11 cellular contexts compared by ENCODE assay signal in genomic region chr13:51995677-51996551, GRCh38. TPM values are rescaled to one million over a fixed set of nuclear protein-coding genes. Genes with fewer than 3 reads are reported as not detected.
DNase-seq lines count a peak whose midpoint lies in the region; ATAC-seq and TF ChIP-seq lines count a peak whose summit lies in the region.
"Had no signal": no experiment of that assay in that cellular context is flagged by ENCODE, and none has a peak within 500 bp of the region (broad histone marks: within the 10 kb centered on the region; RNA-seq: fewer than 3 reads in every experiment).

No MANE protein-coding gene starts in this region.

- H3K27ac Mint-ChIP-seq in activated T-helper 1 cell treated with anti-CD3 and anti-CD28 coated beads, Interleukin-12 subunit alpha, Interleukin-12 subunit beta, Interleukin-2, Interleukin-4 antibody, amounts not matched to agents 30 ng/mL and 10 ng/mL and 1 ng/mL, durations not matched to agents 14 hours and 24 hours and 36 hours = no peak overlapping the region
- H3K27ac Mint-ChIP-seq: CD4-positive, alpha-beta T cell had no signal

- no peak overlapping the region for H3K27ac ChIP-seq in duodenal mucosa (ENCODE audit: low read depth, low read length)
- H3K27ac ChIP-seq: tibial nerve had no signal

- TF ChIP-seq CTCF in AG10803 (conservative IDR thresholded peaks at IDR 0.05; ENCODE audit: low read length) (no peak), mucosa of descending colon (IDR thresholded peaks at IDR 0.05) (no peak)

- peaks cover 45 to 51% of the 10 kb centered on the region in 2 donors for H3K4me1 ChIP-seq in duodenal mucosa (ENCODE audit: control insufficient read depth in 1 of 2, insufficient read depth in 2 of 2, low read length in 2 of 2)
- peaks cover 16% of the 10 kb centered on the region for H3K4me1 ChIP-seq in mucosa of descending colon (ENCODE audit: low read depth)

- ATAC-seq in mucosa of descending colon (peak; percentile 89), GM19035 (IDR thresholded peaks at IDR 0.05; ENCODE audit: unreplicated experiment) (no peak)
- ATAC-seq: PC-3 had no signal

- H3K4me3 ChIP-seq in AG10803 (ENCODE audit: low read length) (no peak overlapping the region), duodenal mucosa (ENCODE audit: low read depth in 1 of 2, low read length in 2 of 2) (peak overlapping the region; percentile 16 to 23), mucosa of descending colon (no peak overlapping the region)
- H3K4me3 ChIP-seq: tibial nerve had no signal

- H3K4me3 Mint-ChIP-seq in activated T-helper 1 cell treated with anti-CD3 and anti-CD28 coated beads, Interleukin-12 subunit alpha, Interleukin-12 subunit beta, Interleukin-2, Interleukin-4 antibody, amounts not matched to agents 30 ng/mL and 10 ng/mL and 1 ng/mL, durations not matched to agents 14 hours and 24 hours and 36 hours = no peak overlapping the region
- H3K4me3 Mint-ChIP-seq: CD4-positive, alpha-beta T cell had no signal

- H3K27me3 ChIP-seq in duodenal mucosa (ENCODE audit: control insufficient read depth in 1 of 2, insufficient read depth in 2 of 2, low read length in 2 of 2) = peaks cover 0 to 3% of the 10 kb centered on the region in 2 donors
- H3K27me3 ChIP-seq: tibial nerve had no signal

- no peaks in the 10 kb centered on the region for H3K36me3 Mint-ChIP-seq in activated T-helper 1 cell treated with anti-CD3 and anti-CD28 coated beads, Interleukin-12 subunit alpha, Interleukin-12 subunit beta, Interleukin-2, Interleukin-4 antibody, amounts not matched to agents 30 ng/mL and 10 ng/mL and 1 ng/mL, durations not matched to agents 14 hours and 24 hours and 36 hours (ENCODE audit: low read depth)

- H3K9me3 ChIP-seq in duodenal mucosa (ENCODE audit: control insufficient read depth in 1 of 2, low read length in 2 of 2) = no peaks in the 10 kb centered on the region
- no peaks in the 10 kb centered on the region for H3K9me3 ChIP-seq in mucosa of descending colon
- H3K9me3 ChIP-seq: tibial nerve had no signal

- DNase-seq in AG10803 (ENCODE audit: low read depth) = peak; percentile 39
- peak; percentile 16 for DNase-seq in NCI-H2196 treated with DMSO at 0.1 percent for 48 hours (lab: John Stamatoyannopoulos, UW; ENCODE audit: unreplicated experiment)
- DNase-seq in mucosa of descending colon = peak; percentile 59 to 70 (median 63)
- no peak for DNase-seq in activated T-helper 1 cell treated with anti-CD3 and anti-CD28 coated beads, Interleukin-12 subunit alpha, Interleukin-12 subunit beta, Interleukin-2, Interleukin-4 antibody, amounts not matched to agents 30 ng/mL and 10 ng/mL and 1 ng/mL, durations not matched to agents 14 hours and 24 hours and 36 hours (ENCODE audit: low spot score)
- no peak for DNase-seq in NCI-H2081 (lab: John Stamatoyannopoulos, UW)
- DNase-seq in DMS153 (lab: John Stamatoyannopoulos, UW) = no peak
- DNase-seq: CD4-positive, alpha-beta T cell; PC-3 had no signal

- no peaks in the 10 kb centered on the region for H3K9me3 Mint-ChIP-seq in activated T-helper 1 cell treated with anti-CD3 and anti-CD28 coated beads, Interleukin-12 subunit alpha, Interleukin-12 subunit beta, Interleukin-2, Interleukin-4 antibody, amounts not matched to agents 30 ng/mL and 10 ng/mL and 1 ng/mL, durations not matched to agents 14 hours and 24 hours and 36 hours
- H3K9me3 Mint-ChIP-seq: CD4-positive, alpha-beta T cell had no signal

- H3K27me3 Mint-ChIP-seq in activated T-helper 1 cell treated with anti-CD3 and anti-CD28 coated beads, Interleukin-12 subunit alpha, Interleukin-12 subunit beta, Interleukin-2, Interleukin-4 antibody, amounts not matched to agents 30 ng/mL and 10 ng/mL and 1 ng/mL, durations not matched to agents 14 hours and 24 hours and 36 hours (ENCODE audit: insufficient read depth) = peaks cover 30% of the 10 kb centered on the region

- H3K36me3 ChIP-seq in duodenal mucosa (ENCODE audit: control insufficient read depth in 1 of 2, insufficient read depth in 2 of 2, low read length in 2 of 2) = no peaks in the 10 kb centered on the region
- no peaks in the 10 kb centered on the region for H3K36me3 ChIP-seq in mucosa of descending colon (ENCODE audit: low read depth)
- H3K36me3 ChIP-seq: tibial nerve had no signal

- intact Hi-C loops in mucosa of descending colon (cut with DNase I, micrococcal nuclease) = loop anchor here in 1 of 2 donors (10.0 kb wide), 1 partner anchor 129 kb away; the partner anchor contains the start of gene NEK5
- intact Hi-C loops in activated T-helper 1 cell treated with anti-CD3 and anti-CD28 coated beads, Interleukin-12 subunit alpha, Interleukin-12 subunit beta, Interleukin-2, Interleukin-4 antibody, amounts not matched to agents 30 ng/mL and 10 ng/mL and 1 ng/mL, durations not matched to agents 14 hours and 24 hours and 36 hours (cut with micrococcal nuclease) = no loop called here

- no peaks in the 10 kb centered on the region for H3K4me1 Mint-ChIP-seq in activated T-helper 1 cell treated with anti-CD3 and anti-CD28 coated beads, Interleukin-12 subunit alpha, Interleukin-12 subunit beta, Interleukin-2, Interleukin-4 antibody, amounts not matched to agents 30 ng/mL and 10 ng/mL and 1 ng/mL, durations not matched to agents 14 hours and 24 hours and 36 hours (ENCODE audit: low read depth)

- H3K9ac ChIP-seq in duodenal mucosa (ENCODE audit: low read depth in 1 of 2, low read length in 2 of 2) = peak overlapping the region; percentile 30 to 49

RNA-seq across cellular contexts. Expression of gene ATP7B, which starts 15.3 kb away (rescaled TPM):
- 10 to 100 TPM; 11.3 to 26.0 (median 16.0) TPM for total RNA-seq in mucosa of descending colon
- 0.98 and 1.1 TPM in 2 replicates for total RNA-seq in activated T-helper 1 cell treated with anti-CD3 and anti-CD28 coated beads, Interleukin-12 subunit alpha, Interleukin-12 subunit beta, Interleukin-2, Interleukin-4 antibody, amounts not matched to agents 30 ng/mL and 10 ng/mL and 1 ng/mL, durations not matched to agents 14 hours and 24 hours and 36 hours

RNA-seq across cellular contexts. Expression of gene ALG11, which starts 16.3 kb away (rescaled TPM):
- total RNA-seq in mucosa of descending colon = 10 to 100 TPM; 34.3 to 43.3 (median 38.6) TPM
- total RNA-seq in activated T-helper 1 cell treated with anti-CD3 and anti-CD28 coated beads, Interleukin-12 subunit alpha, Interleukin-12 subunit beta, Interleukin-2, Interleukin-4 antibody, amounts not matched to agents 30 ng/mL and 10 ng/mL and 1 ng/mL, durations not matched to agents 14 hours and 24 hours and 36 hours = 24.7 and 28.6 TPM in 2 replicates

RNA-seq across cellular contexts. Expression of gene UTP14C, which starts 28.6 kb away (rescaled TPM):
- total RNA-seq in mucosa of descending colon = 10 to 100 TPM; 17.4 to 21.9 (median 20.5) TPM
- total RNA-seq in activated T-helper 1 cell treated with anti-CD3 and anti-CD28 coated beads, Interleukin-12 subunit alpha, Interleukin-12 subunit beta, Interleukin-2, Interleukin-4 antibody, amounts not matched to agents 30 ng/mL and 10 ng/mL and 1 ng/mL, durations not matched to agents 14 hours and 24 hours and 36 hours = 12.5 and 14.0 TPM in 2 replicates

Comparison
In these comparisons a context has a peak if more than half of its experiments do, and no peak if none do; other contexts are left out.
1. DNase-seq: peak in AG10803 (single experiment), NCI-H2196 treated with DMSO at 0.1 percent for 48 hours (single experiment) and mucosa of descending colon (3 of 3); none in activated T-helper 1 cell treated with anti-CD3 and anti-CD28 coated beads, Interleukin-12 subunit alpha, Interleukin-12 subunit beta, Interleukin-2, Interleukin-4 antibody, amounts not matched to agents 30 ng/mL and 10 ng/mL and 1 ng/mL, durations not matched to agents 14 hours and 24 hours and 36 hours (single experiment), NCI-H2081 (0 of 2) and DMS153 (single experiment).
2. H3K4me3 ChIP-seq: peak in duodenal mucosa (2 of 2); none in AG10803 (single experiment) and mucosa of descending colon (single experiment).